ENCODE assay signal across 11 cellular contexts in the genomic region with DNA sequence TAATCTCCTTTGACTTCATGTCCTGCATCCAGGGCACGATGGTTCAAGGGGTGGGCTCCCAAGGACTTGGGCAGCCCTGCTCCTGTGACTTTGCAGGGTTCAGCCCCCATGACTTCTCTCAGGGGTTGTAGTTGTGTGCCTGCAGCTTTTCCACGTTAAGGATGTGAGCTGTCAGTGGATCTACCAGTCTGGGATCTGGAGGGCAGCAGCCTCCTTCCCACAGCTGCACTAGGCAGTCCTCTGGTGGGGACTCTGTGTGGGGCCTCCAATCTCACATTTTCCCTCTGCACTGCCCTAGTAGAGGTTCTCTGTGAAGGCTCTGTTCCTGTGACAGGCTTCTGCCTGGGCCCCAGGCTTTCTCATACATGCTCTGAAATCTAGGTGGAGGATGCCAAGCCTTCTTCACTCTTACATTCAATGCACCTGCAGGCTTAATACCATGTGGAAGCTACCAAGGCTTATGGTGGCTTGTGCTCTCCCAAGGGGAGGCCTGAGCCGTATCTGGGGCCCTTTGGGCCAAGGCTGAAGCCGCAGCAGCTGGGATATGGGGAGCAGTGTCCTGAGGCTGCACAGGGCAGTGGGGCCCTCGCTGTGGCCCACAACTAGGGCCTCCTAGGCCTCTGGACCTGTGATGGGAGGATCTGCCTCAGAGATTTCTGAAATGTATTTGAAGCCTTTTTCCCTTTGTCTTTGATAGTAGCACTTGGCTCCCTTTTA. TPM values are rescaled to one million over a fixed set of nuclear protein-coding genes. Genes with fewer than 3 reads are reported as not detected.
"Had no signal": no experiment of that assay in that cellular context is flagged by ENCODE, and none has a peak within 500 bp of the region (broad histone marks: within the 10 kb centered on the region; RNA-seq: fewer than 3 reads in every experiment).

No MANE protein-coding gene starts in this region.

- H3K4me1 ChIP-seq: HAP-1 had no signal

- H3K27ac Mint-ChIP-seq: HFFc6, IgD-negative memory B cell had no signal

- H3K36me3 Mint-ChIP-seq: IgD-negative memory B cell had no signal

- H3K27me3 Mint-ChIP-seq: IgD-negative memory B cell had no signal

- H3K9ac ChIP-seq: GM23248 had no signal

- H3K4me3 ChIP-seq: GM23248, HAP-1 had no signal

- DNase-seq: GM23248, GOT3, H7, HFFc6 had no signal

- H3K27ac ChIP-seq: GM23248, HL-60 had no signal

- H3K4me3 Mint-ChIP-seq: HFFc6, IgD-negative memory B cell had no signal

- H2AFZ ChIP-seq: GM23248 had no signal

- H3K9me3 Mint-ChIP-seq: IgD-negative memory B cell had no signal

- H3K36me3 ChIP-seq: HAP-1 had no signal

- ATAC-seq: HCT116, HepG2 had no signal

- H3K9me3 ChIP-seq: HAP-1 had no signal

- H3K4me1 Mint-ChIP-seq: IgD-negative memory B cell had no signal

RNA-seq across cellular contexts. Expression of gene ERICH6B, which starts 39.3 kb away (rescaled TPM):
- total RNA-seq: GM23248, H4, H7, HepG2, HFFc6, HT1080 had no signal
- polyA plus RNA-seq: GM23248, HepG2 had no signal

RNA-seq across cellular contexts. Expression of gene CBY2, which starts 47.3 kb away (rescaled TPM):
- total RNA-seq: GM23248, H4, HepG2, HFFc6, HT1080 had no signal
- polyA plus RNA-seq: GM23248, HepG2, IgD-negative memory B cell had no signal
